In genomic region chr13:50998326-50998725, GRCh38 we compare ENCODE assay signal across 18 cellular contexts.
A peak's percentile ranks its signal among the peaks of the same experiment; 100 is the strongest.
DNase-seq lines count a peak whose midpoint lies in the region; ATAC-seq, FAIRE-seq and TF ChIP-seq lines count a peak whose summit lies in the region.
"Had no signal": no experiment of that assay in that cellular context is flagged by ENCODE, and none has a peak within 500 bp of the region (broad histone marks: within the 10 kb centered on the region; RNA-seq: fewer than 3 reads in every experiment).

No MANE protein-coding gene starts in this region.

- no peak overlapping the region for H4K91ac ChIP-seq in H1 (replicated peaks; ENCODE audit: insufficient read length, low read length)

- H4K20me1 ChIP-seq in H1 (replicated peaks in 1 of 2; ENCODE audit: control insufficient read depth in 1 of 2, insufficient read depth in 2 of 2, low read length in 2 of 2), result no peaks in the 10 kb centered on the region
- no peaks in the 10 kb centered on the region for H4K20me1 ChIP-seq in keratinocyte (ENCODE audit: control insufficient read depth, extremely low read depth, insufficient read depth, low read length)
- H4K20me1 ChIP-seq: BLaER1 had no signal

- CTCF ChIA-PET in H1 (lab: Charles Lee; ENCODE audit: partially characterized antibody), result interaction anchor here (0.9 kb wide), 1 partner anchor 18 kb away, joined by 4 read pairs; no protein-coding TSS in a partner anchor

- H3K4me2 ChIP-seq in H1 (ENCODE audit: insufficient read depth in 1 of 2, low read depth in 2 of 2, low read length in 2 of 2) (no peak overlapping the region), keratinocyte (ENCODE audit: control insufficient read depth, extremely low read depth, insufficient read depth, low read depth, low read length) (peak overlapping the region; percentile 23)
- H3K4me2 ChIP-seq: BLaER1, GM23338 had no signal

- H3K18ac ChIP-seq in H1 (ENCODE audit: extremely low read depth, low read length), result no peak overlapping the region

- H3K27ac ChIP-seq in RWPE2 (ENCODE audit: poor library complexity, severe bottlenecking), result no peak overlapping the region
- no peak overlapping the region for H3K27ac ChIP-seq in H1 (ENCODE audit: low read depth, low read length)
- no peak overlapping the region for H3K27ac ChIP-seq in keratinocyte (ENCODE audit: control insufficient read depth, insufficient read depth, low read length)
- H3K27ac ChIP-seq in kidney (ENCODE audit: low read depth in 2 of 2, low read length in 2 of 2), result no peak overlapping the region
- H3K27ac ChIP-seq: BLaER1 had no signal

- no peak overlapping the region for H3K23ac ChIP-seq in H1 (ENCODE audit: insufficient read length)

- TF ChIP-seq POLR2A in H1 (IDR thresholded peaks at IDR 0.05; ENCODE audit: control extremely low read depth in 1 of 2, low read depth in 2 of 2, low read length in 2 of 2), result no peak

- H2BK20ac ChIP-seq in H1 (ENCODE audit: low read length), result no peak overlapping the region

- H3K36me3 ChIP-seq in RWPE2 (ENCODE audit: low read depth) (no peaks in the 10 kb centered on the region), H1 (ENCODE audit: control insufficient read depth in 2 of 4, insufficient read depth in 4 of 4, low read length in 3 of 4) (no peaks in the 10 kb centered on the region), keratinocyte (ENCODE audit: control insufficient read depth in 2 of 2, extremely low read depth in 1 of 2, insufficient read depth in 2 of 2, low read length in 2 of 2) (no peaks in the 10 kb centered on the region), kidney (ENCODE audit: control insufficient read depth in 1 of 2, insufficient read depth in 2 of 2, low read length in 2 of 2) (no peaks in the 10 kb centered on the region)
- H3K36me3 ChIP-seq: BLaER1 had no signal

- no peaks in the 10 kb centered on the region for H3K9me3 Mint-ChIP-seq in activated naive CD8-positive, alpha-beta T cell treated with anti-CD3 and anti-CD28 coated beads, Interleukin-2, amount 50 U/mL, for 24 hours
- H3K9me3 Mint-ChIP-seq: CD4-positive, alpha-beta memory T cell; GM23338; HFFc6 had no signal

- no peak overlapping the region; the same call in 1 of the 2 replicates for H2BK15ac ChIP-seq in H1 (ENCODE audit: low read length)

- H2BK120ac ChIP-seq in H1 (replicated peaks; ENCODE audit: low read depth, low read length), result no peak overlapping the region

- H2BK12ac ChIP-seq in H1 (ENCODE audit: low read depth, low read length), result no peak overlapping the region

- H3K79me1 ChIP-seq in H1 (ENCODE audit: low read depth, low read length), result no peaks in the 10 kb centered on the region

- H3K4me1 ChIP-seq in RWPE2 (ENCODE audit: insufficient read depth, poor library complexity, severe bottlenecking) (peaks cover 9% of the 10 kb centered on the region), H1 (replicated peaks in 1 of 4; ENCODE audit: control insufficient read depth in 3 of 4, insufficient read depth in 4 of 4, low read length in 3 of 4) (peaks cover 5 to 10% (median 8%) of the 10 kb centered on the region in 4 experiments; a peak in 5 of 7 replicates), keratinocyte (ENCODE audit: control insufficient read depth, extremely low read depth, insufficient read depth, low read length) (peaks cover 27% of the 10 kb centered on the region), kidney (ENCODE audit: control insufficient read depth in 1 of 2, insufficient read depth in 1 of 2, low read depth in 1 of 2, low read length in 2 of 2) (peaks cover 2 to 5% of the 10 kb centered on the region in 2 donors)

- no peaks in the 10 kb centered on the region for H3K23me2 ChIP-seq in H1 (ENCODE audit: low read depth, low read length)

- intact Hi-C loops in kidney (cut with DNase I), result no loop called here

- no peak for TF ChIP-seq EP300 in H1 (IDR thresholded peaks at IDR 0.05; ENCODE audit: borderline replicate concordance in 1 of 2, low read depth in 2 of 2, low read length in 2 of 2)

- no peaks in the 10 kb centered on the region for H3K9me1 ChIP-seq in keratinocyte (ENCODE audit: control insufficient read depth, extremely low read depth, insufficient read depth, low read length)

- no peaks in the 10 kb centered on the region for H3K36me3 Mint-ChIP-seq in activated naive CD8-positive, alpha-beta T cell treated with anti-CD3 and anti-CD28 coated beads, Interleukin-2, amount 50 U/mL, for 24 hours (ENCODE audit: low read depth)

- peak overlapping the region; percentile 58; the same call in 1 of the 2 replicates for H2AK5ac ChIP-seq in H1 (ENCODE audit: low read depth, low read length)

- no peaks in the 10 kb centered on the region for H3K4me1 Mint-ChIP-seq in activated naive CD8-positive, alpha-beta T cell treated with anti-CD3 and anti-CD28 coated beads, Interleukin-2, amount 50 U/mL, for 24 hours
- H3K4me1 Mint-ChIP-seq: CD4-positive, alpha-beta memory T cell had no signal

- H4K5ac ChIP-seq in H1 (ENCODE audit: insufficient read length, low read depth, low read length), result no peak overlapping the region

- H3K14ac ChIP-seq in H1 (ENCODE audit: insufficient read length), result no peak overlapping the region

- H3K56ac ChIP-seq in H1 (replicated peaks; ENCODE audit: insufficient read length, low read depth, low read length), result no peak overlapping the region

- DNase-seq in NCI-H226, result peak; percentile 77
- DNase-seq in RWPE2 (ENCODE audit: low spot score), result no peak
- DNase-seq in H1 (ENCODE audit: low read depth in 1 of 2, low spot score in 2 of 2), result no peak
- peak; percentile 62 for DNase-seq in keratinocyte (ENCODE audit: low read depth, low spot score)
- no peak for DNase-seq in activated naive CD8-positive, alpha-beta T cell treated with anti-CD3 and anti-CD28 coated beads, Interleukin-2, amount 50 U/mL, for 24 hours
- no peak for DNase-seq in kidney
- DNase-seq: 8988T; CD4-positive, alpha-beta memory T cell; DMS153; DMS79 treated with DMSO at 0.1 percent for 48 hours; GF-D8; H7; HFFc6 had no signal

- no peaks in the 10 kb centered on the region for H3K79me2 ChIP-seq in H1 (ENCODE audit: control insufficient read depth in 1 of 2, insufficient read depth in 2 of 2, low read length in 2 of 2)
- no peaks in the 10 kb centered on the region for H3K79me2 ChIP-seq in keratinocyte (ENCODE audit: control insufficient read depth, insufficient read depth, low read length)

- ATAC-seq in RWPE2 (ENCODE audit: low read depth) (0 out of 3 replicates have a peak, but pooled peaks have one; percentile 17), HG03565 (IDR thresholded peaks at IDR 0.05; ENCODE audit: unreplicated experiment) (no peak)
- ATAC-seq in activated naive CD8-positive, alpha-beta T cell treated with anti-CD3 and anti-CD28 coated beads, Interleukin-2, amount 50 U/mL, for 24 hours, result no peak
- ATAC-seq: GM23338, HCT116 had no signal

- FAIRE-seq in H1 (lab: Jason Lieb, UNC) (no peak), keratinocyte (lab: Jason Lieb, UNC) (peak; percentile 86), kidney (lab: Jason Lieb, UNC) (no peak)

- H3K4me3 Mint-ChIP-seq in activated naive CD8-positive, alpha-beta T cell treated with anti-CD3 and anti-CD28 coated beads, Interleukin-2, amount 50 U/mL, for 24 hours, result no peak overlapping the region
- H3K4me3 Mint-ChIP-seq: CD14-positive monocyte; CD4-positive, alpha-beta memory T cell; GM23338; HFFc6 had no signal

- H3K9me3 ChIP-seq in RWPE2 (ENCODE audit: severe bottlenecking) (no peaks in the 10 kb centered on the region), H1 (ENCODE audit: insufficient read depth in 2 of 2, low read depth in 1 of 2, low read length in 1 of 2) (no peaks in the 10 kb centered on the region), keratinocyte (ENCODE audit: control insufficient read depth, low read depth, low read length) (no peaks in the 10 kb centered on the region), kidney (ENCODE audit: control insufficient read depth in 1 of 2, low read length in 2 of 2) (no peaks in the 10 kb centered on the region)
- H3K9me3 ChIP-seq: BLaER1 had no signal

- POLR2A ChIA-PET in H1 (lab: Charles Lee; ENCODE audit: partially characterized antibody), result no interaction called here

- H3K27ac Mint-ChIP-seq in activated naive CD8-positive, alpha-beta T cell treated with anti-CD3 and anti-CD28 coated beads, Interleukin-2, amount 50 U/mL, for 24 hours, result no peak overlapping the region
- H3K27ac Mint-ChIP-seq: CD14-positive monocyte; CD4-positive, alpha-beta memory T cell; GM23338; HFFc6 had no signal

- H3K4me3 ChIP-seq in RWPE2 (ENCODE audit: severe bottlenecking) (no peak overlapping the region), H1 (ENCODE audit: extremely low read depth in 1 of 4, insufficient read depth in 2 of 4, low read depth in 3 of 4, low read length in 4 of 4) (no peak overlapping the region), keratinocyte (ENCODE audit: control insufficient read depth in 2 of 3, extremely low read depth in 1 of 3, insufficient read depth in 2 of 3, low read depth in 1 of 3, low read length in 3 of 3) (no peak overlapping the region), kidney (ENCODE audit: low read length in 2 of 2) (no peak overlapping the region)
- H3K4me3 ChIP-seq: BLaER1, GM23338 had no signal

- H2AFZ ChIP-seq in H1 (ENCODE audit: low read length) (no peak overlapping the region), keratinocyte (ENCODE audit: control insufficient read depth, low read length) (no peak overlapping the region)
- H2AFZ ChIP-seq: GM23338 had no signal

- no peak for TF ChIP-seq CTCF in RWPE2 (IDR thresholded peaks at IDR 0.05; ENCODE audit: poor library complexity, severe bottlenecking)
- TF ChIP-seq CTCF in H1 (IDR thresholded peaks at IDR 0.05; ENCODE audit: control extremely low read depth in 1 of 3, insufficient read depth in 1 of 3, low read depth in 1 of 3, low read length in 3 of 3), result no peak
- no peak for TF ChIP-seq CTCF in keratinocyte (optimal IDR thresholded peaks at IDR 0.05 in 1 of 3, IDR thresholded peaks at IDR 0.05 in 1 of 3, conservative IDR thresholded peaks at IDR 0.05 in 1 of 3; ENCODE audit: extremely low read depth in 1 of 3, insufficient read depth in 2 of 3, low read length in 3 of 3)
- TF ChIP-seq CTCF in kidney (IDR thresholded peaks at IDR 0.05; ENCODE audit: borderline replicate concordance, extremely low read depth, insufficient read depth), result no peak

- no peak overlapping the region for H2BK5ac ChIP-seq in H1 (ENCODE audit: low read depth, low read length)

- dilution Hi-C loops in keratinocyte (cut with MboI; ENCODE audit: extremely low pct_ligation_motif_present, low sequenced_read_pairs), result no loop called here

- no peak overlapping the region for H4K8ac ChIP-seq in H1 (ENCODE audit: extremely low read depth, insufficient read depth, low read length)

- H3K27me3 Mint-ChIP-seq in activated naive CD8-positive, alpha-beta T cell treated with anti-CD3 and anti-CD28 coated beads, Interleukin-2, amount 50 U/mL, for 24 hours, result no peaks in the 10 kb centered on the region

- H3K4ac ChIP-seq in H1 (replicated peaks; ENCODE audit: insufficient read length, low read depth, low read length), result no peak overlapping the region

- TF ChIP-seq RAD21 in H1 (IDR thresholded peaks at IDR 0.05 in 1 of 2, conservative IDR thresholded peaks at IDR 0.05 in 1 of 2; ENCODE audit: low read depth in 2 of 2, low read length in 2 of 2), result no peak

- H3K9ac ChIP-seq in H1 (replicated peaks in 1 of 4; ENCODE audit: extremely low read depth in 1 of 4, low read depth in 3 of 4, low read length in 3 of 4) (no peak overlapping the region), keratinocyte (ENCODE audit: control insufficient read depth, extremely low read depth, insufficient read depth, low read length) (no peak overlapping the region), kidney (ENCODE audit: low read length in 2 of 2) (no peak overlapping the region)
- H3K9ac ChIP-seq: BLaER1 had no signal

- H3K27me3 ChIP-seq in RWPE2 (ENCODE audit: insufficient read depth, poor library complexity, severe bottlenecking) (no peaks in the 10 kb centered on the region), H1 (replicated peaks in 1 of 4; ENCODE audit: control insufficient read depth in 3 of 4, extremely low read depth in 1 of 4, insufficient read depth in 3 of 4, low read length in 3 of 4) (no peaks in the 10 kb centered on the region), keratinocyte (ENCODE audit: control insufficient read depth, extremely low read depth, insufficient read depth, low read length) (no peaks in the 10 kb centered on the region)
- H3K27me3 ChIP-seq: BLaER1 had no signal

- WGBS in H1 (ENCODE audit: extremely low coverage in 1 of 2, insufficient coverage in 1 of 2, insufficient read length in 1 of 2, insufficient replicate concordance in 2 of 2, low coverage in 1 of 2, low lambda C conversion rate in 2 of 2, missing lambda C conversion rate in 1 of 2), 2 experiments, result 88% methylated on average over 3 of the region's 3 CpGs; no CpG with 5 or more reads in 1 of the 2 experiments

Comparison
In these comparisons a context has a peak if more than half of its experiments do, and no peak if none do; other contexts are left out.
1. DNase-seq: peak in NCI-H226 (single experiment) and keratinocyte (single experiment); none in RWPE2 (single experiment), H1 (0 of 2), activated naive CD8-positive, alpha-beta T cell treated with anti-CD3 and anti-CD28 coated beads, Interleukin-2, amount 50 U/mL, for 24 hours (single experiment) and kidney (single experiment).